ENCODE assay signal across 8 cellular contexts in genomic region chr22:19855504-19856409, GRCh38. TPM values are rescaled to one million over a fixed set of nuclear protein-coding genes. Genes with fewer than 3 reads are reported as not detected.
DNase-seq lines count a peak whose midpoint lies in the region; ATAC-seq and TF ChIP-seq lines count a peak whose summit lies in the region.

No MANE protein-coding gene starts in this region.

- H3K79me1 ChIP-seq in IMR-90 (ENCODE audit: low read depth in 1 of 2, low read length in 2 of 2), result peaks cover 11 to 55% of the 10 kb centered on the region in 2 experiments

- H3K14ac ChIP-seq in IMR-90 (replicated peaks; ENCODE audit: low read depth, low read length), result peak overlapping the region; percentile 93

- H2BK120ac ChIP-seq in IMR-90 (ENCODE audit: low read depth, low read length), result peak overlapping the region; percentile 21

- dilution Hi-C loops in IMR-90 (cut with HindIII; ENCODE audit: low sequenced_read_pairs, unreplicated experiment), result no loop called here

- H3K9ac ChIP-seq in IMR-90 (ENCODE audit: low read depth, low read length), result peak overlapping the region; percentile 77

- WGBS in IMR-90 (ENCODE audit: extremely low coverage in 2 of 2, insufficient read length in 1 of 2), 2 experiments, result 16% methylated on average over 6 of the region's 24 CpGs; no CpG with 5 or more reads in 1 of the 2 experiments
- 37% methylated on average over 24 of the region's 24 CpGs for WGBS in hepatocyte (ENCODE audit: low lambda C conversion rate, missing lambda C conversion rate)

- BruUV-seq in IMR-90 (replicated peaks; lab: Mats Ljungman, UMichigan), result no TSS peak

- H3K36me3 ChIP-seq in IMR-90 (ENCODE audit: control insufficient read depth, insufficient read depth, low read length) (peaks cover 16% of the 10 kb centered on the region), hepatocyte (replicated peaks; ENCODE audit: insufficient read depth, low read depth) (no peaks in the 10 kb centered on the region), gastrocnemius medialis (peaks cover 0 to 13% of the 10 kb centered on the region in 2 donors)

- peak overlapping the region; percentile 93 to 98 for H4K8ac ChIP-seq in IMR-90 (ENCODE audit: low read depth in 2 of 2, low read length in 2 of 2)

- H2AK9ac ChIP-seq in IMR-90 (replicated peaks; ENCODE audit: low read depth, low read length, poor library complexity), result peak overlapping the region; percentile 95

- H3K18ac ChIP-seq in IMR-90 (ENCODE audit: low read depth, low read length), result peak overlapping the region; percentile 46

- intact Hi-C loops in IMR-90 (cut with micrococcal nuclease) (no loop called here), gastrocnemius medialis (cut with DNase I; ENCODE audit: low total_unique reads) (loop anchor here (2.0 to 5.0 kb wide), 2 partner anchors 55 to 167 kb away; partner anchors contain the start of gene TANGO2)

- in situ Hi-C loops in IMR-90 (cut with MboI; ENCODE audit: low sequenced_read_pairs), result no loop called here
- in situ Hi-C loops in gastrocnemius medialis (cut with MboI; ENCODE audit: low sequenced_read_pairs in 4 of 4), result no loop called here

- H3K4ac ChIP-seq in IMR-90 (ENCODE audit: low read depth, low read length), result peak overlapping the region; percentile 96

- ATAC-seq in GM21381 (IDR thresholded peaks at IDR 0.05; ENCODE audit: unreplicated experiment), result peak; percentile 19
- ATAC-seq in IMR-90 (ENCODE audit: low read depth), result peak; percentile 2
- ATAC-seq in SK-N-SH treated with all-trans-retinoic acid at 6 μM for 48 hours, result peak; percentile 38
- ATAC-seq in gastrocnemius medialis, result peak; percentile 11 to 23

- H3K56ac ChIP-seq in IMR-90 (ENCODE audit: extremely low read depth, insufficient read depth, low read length), result peak overlapping the region; percentile 80

- peaks cover 25% of the 10 kb centered on the region for H4K20me1 ChIP-seq in IMR-90 (ENCODE audit: insufficient read depth, low read length)
- peaks cover 10% of the 10 kb centered on the region for H4K20me1 ChIP-seq in hepatocyte (ENCODE audit: insufficient read depth, poor library complexity, severe bottlenecking)

- POLR2A ChIA-PET in IMR-90 (lab: Charles Lee; ENCODE audit: unreplicated experiment), result no interaction called here

- peak; percentile 48 for DNase-seq in DMS153 (lab: John Stamatoyannopoulos, UW)
- DNase-seq in IMR-90, result peak; percentile 35
- peak; percentile 48 for DNase-seq in hepatocyte (ENCODE audit: low spot score)
- no peak for DNase-seq in gastrocnemius medialis
- no peak for DNase-seq in GOT3 (lab: John Stamatoyannopoulos, UW)

- peak overlapping the region; percentile 10; the same call in 1 of the 2 replicates for H2BK20ac ChIP-seq in IMR-90 (ENCODE audit: low read depth, low read length)

- H3K4me3 ChIP-seq in IMR-90 (ENCODE audit: insufficient read depth, low read depth, low read length) (peak overlapping the region; percentile 72), hepatocyte (peak overlapping the region; percentile 56), gastrocnemius medialis (peak overlapping the region; percentile 85 to 98 (median 94))

- H3K9me3 ChIP-seq in IMR-90 (ENCODE audit: control insufficient read depth, insufficient read depth, low read length), result no peaks in the 10 kb centered on the region
- no peaks in the 10 kb centered on the region for H3K9me3 ChIP-seq in hepatocyte (ENCODE audit: low read depth)
- no peaks in the 10 kb centered on the region for H3K9me3 ChIP-seq in gastrocnemius medialis

- H2BK15ac ChIP-seq in IMR-90 (ENCODE audit: low read depth, low read length), result peak overlapping the region; percentile 15; the same call in 1 of the 3 replicates

- H3K27ac ChIP-seq in IMR-90 (ENCODE audit: insufficient read depth, low read length), result peak overlapping the region; percentile 79
- H3K27ac ChIP-seq in angular gyrus (ENCODE audit: low read depth, low read length), result peak overlapping the region; percentile 93
- H3K27ac ChIP-seq in hepatocyte, result peak overlapping the region; percentile 79
- H3K27ac ChIP-seq in gastrocnemius medialis, result peak overlapping the region; percentile 91 to 98 (median 96)

- H2AFZ ChIP-seq in IMR-90 (replicated peaks; ENCODE audit: low read length, poor library complexity) (peak overlapping the region; percentile 90), hepatocyte (peak overlapping the region; percentile 77)

- H3K9me1 ChIP-seq in IMR-90 (ENCODE audit: insufficient read depth, low read length), result peaks cover 9% of the 10 kb centered on the region

- no peaks in the 10 kb centered on the region for H3K9me2 ChIP-seq in hepatocyte (replicated peaks; ENCODE audit: insufficient read depth)

- TF ChIP-seq RAD21 in IMR-90 (IDR thresholded peaks at IDR 0.05; ENCODE audit: low read length), result no peak

- TF ChIP-seq CTCF in IMR-90 (conservative IDR thresholded peaks at IDR 0.05; ENCODE audit: low read depth, low read length) (no peak), hepatocyte (IDR thresholded peaks at IDR 0.05; ENCODE audit: poor library complexity) (no peak), gastrocnemius medialis (IDR thresholded peaks at IDR 0.05 in 4 of 5, conservative IDR thresholded peaks at IDR 0.05 in 1 of 5) (no peak)

- H3K27me3 ChIP-seq in IMR-90 (ENCODE audit: control insufficient read depth, insufficient read depth, low read length) (no peaks in the 10 kb centered on the region), hepatocyte (no peaks in the 10 kb centered on the region), gastrocnemius medialis (no peaks in the 10 kb centered on the region)

- H4K91ac ChIP-seq in IMR-90 (ENCODE audit: insufficient read depth, low read depth, low read length), result peak overlapping the region; percentile 95

- H3K79me2 ChIP-seq in hepatocyte, result peaks cover 49% of the 10 kb centered on the region

- H2AK5ac ChIP-seq in IMR-90 (ENCODE audit: low read depth, low read length), result peak overlapping the region; percentile 92

- H3K4me1 ChIP-seq in IMR-90 (ENCODE audit: control insufficient read depth, insufficient read depth, low read length) (peaks cover 16% of the 10 kb centered on the region), hepatocyte (ENCODE audit: insufficient read depth) (peaks cover 22% of the 10 kb centered on the region), gastrocnemius medialis (peaks cover 20 to 31% of the 10 kb centered on the region in 2 donors)

- no peak for TF ChIP-seq POLR2A in IMR-90 (IDR thresholded peaks at IDR 0.05; ENCODE audit: low read depth, low read length)
- no peak for TF ChIP-seq POLR2A in gastrocnemius medialis (IDR thresholded peaks at IDR 0.05)

- H2BK5ac ChIP-seq in IMR-90 (ENCODE audit: low read depth, low read length, poor library complexity, severe bottlenecking), result peak overlapping the region; percentile 90

- H4K5ac ChIP-seq in IMR-90 (ENCODE audit: low read depth, low read length), result peak overlapping the region; percentile 96

- CTCF ChIA-PET in IMR-90 (lab: Yijun Ruan, JAX), result interaction anchor here (0.7 to 1.5 kb wide), 2 partner anchors 32 to 54 kb away, joined by 3 read pairs; no protein-coding TSS in a partner anchor

- peak overlapping the region; percentile 97 for H3K4me2 ChIP-seq in IMR-90 (ENCODE audit: low read depth, low read length)
- peak overlapping the region; percentile 89 for H3K4me2 ChIP-seq in hepatocyte

- peak overlapping the region; percentile 81 for H3K23ac ChIP-seq in IMR-90 (ENCODE audit: low read depth, low read length)

TF ChIP-seq in IMR-90, 13 proteins besides CTCF, POLR2A, EP300 and RAD21:
- peak; percentile 55; the same call in 1 of the 2 replicates for TF ChIP-seq MAFK (IDR thresholded peaks at IDR 0.05; ENCODE audit: low read depth, low read length)
- no peak for TF ChIP-seq BHLHE40 (IDR thresholded peaks at IDR 0.05; ENCODE audit: low read depth, low read length)
- no peak for TF ChIP-seq NFE2L2 (IDR thresholded peaks at IDR 0.05; ENCODE audit: low read depth, low read length)
- TF ChIP-seq USF2 (IDR thresholded peaks at IDR 0.05; ENCODE audit: low read depth, low read length), result no peak

TF ChIP-seq in SK-N-SH treated with all-trans-retinoic acid at 6 μM for 48 hours, 23 proteins besides CTCF, POLR2A, EP300 and RAD21 (continues in another document):
- no peak for TF ChIP-seq ZFP30 (CRISPR knock-in tag; IDR thresholded peaks at IDR 0.05)
- no peak for TF ChIP-seq CSRNP3 (CRISPR knock-in tag; IDR thresholded peaks at IDR 0.05)
- TF ChIP-seq CSDC2 (CRISPR knock-in tag; IDR thresholded peaks at IDR 0.05), result no peak
- no peak for TF ChIP-seq ZNF8 (CRISPR knock-in tag; IDR thresholded peaks at IDR 0.05)

RNA-seq across cellular contexts. Expression of gene GNB1L, which starts 1.1 kb away (rescaled TPM):
- total RNA-seq in IMR-90 (2012; rRNA removed) (1.7 and 2.5 TPM in 2 replicates), hepatocyte (2.6 and 4.1 TPM in 2 replicates), gastrocnemius medialis (1 to 10 TPM; 4.4 to 9.6 (median 6.7) TPM)
- polyA plus RNA-seq in IMR-90 (2012; rRNA removed) (4.4 and 5.5 TPM in 2 replicates), hepatocyte (8.5 TPM in 2 replicates)
- 5.3 and 8.3 TPM in 2 replicates for polyA plus RNA-seq in IMR-90 (2012; cell fraction: cytosol; rRNA removed)
- 3.5 and 12.3 TPM in 2 replicates for polyA plus RNA-seq in IMR-90 (2012; cell fraction: nucleus; rRNA removed; ENCODE audit: low replicate concordance)

RNA-seq across cellular contexts. Expression of gene RTL10, which starts 1.1 kb away (rescaled TPM):
- total RNA-seq in IMR-90 (2012; rRNA removed) (8.6 TPM in 2 replicates), hepatocyte (12.3 and 15.9 TPM in 2 replicates), gastrocnemius medialis (10 to 100 TPM in 1 of 4 donors, 1 to 10 TPM in 3; 3.5 to 12.8 (median 5.0) TPM)
- polyA plus RNA-seq in IMR-90 (2012; rRNA removed) (12.1 and 14.0 TPM in 2 replicates), hepatocyte (12.9 and 13.0 TPM in 2 replicates)
- 8.4 and 9.2 TPM in 2 replicates for polyA plus RNA-seq in IMR-90 (2012; cell fraction: cytosol; rRNA removed)
- polyA plus RNA-seq in IMR-90 (2012; cell fraction: nucleus; rRNA removed; ENCODE audit: low replicate concordance), result 24.4 and 41.2 TPM in 2 replicates

Comparison
In these comparisons a context has a peak if more than half of its experiments do, and no peak if none do; other contexts are left out.
1. DNase-seq: peak in DMS153 (single experiment), IMR-90 (single experiment) and hepatocyte (single experiment); none in gastrocnemius medialis (0 of 2) and GOT3 (single experiment).
2. Peak in every context shown above with its lines, with median percentiles within 50 percentile points of each other: ATAC-seq, H3K27ac ChIP-seq and H3K4me3 ChIP-seq.